9 cellular contexts compared by ENCODE assay signal in genomic region chr14:68937790-68938514, GRCh38. TPM values are rescaled to one million over a fixed set of nuclear protein-coding genes. Genes with fewer than 3 reads are reported as not detected.
A peak's percentile ranks its signal among the peaks of the same experiment; 100 is the strongest.
DNase-seq lines count a peak whose midpoint lies in the region; ATAC-seq and TF ChIP-seq lines count a peak whose summit lies in the region.
"Had no signal": no experiment of that assay in that cellular context is flagged by ENCODE, and none has a peak within 500 bp of the region (broad histone marks: within the 10 kb centered on the region; RNA-seq: fewer than 3 reads in every experiment).

No MANE protein-coding gene starts in this region.

- DNase-seq in ascending aorta (ENCODE audit: low spot score in 2 of 2) (peak in 1 of 2 donors; percentile 88), islet precursor cell (peak; percentile 77), NCI-H2171 (lab: John Stamatoyannopoulos, UW) (no peak), immature natural killer cell (no peak), NCI-H187 (lab: John Stamatoyannopoulos, UW) (no peak)

- H3K36me3 ChIP-seq in ascending aorta, result peaks cover 5 to 17% of the 10 kb centered on the region in 2 donors
- peaks cover 8 to 18% of the 10 kb centered on the region in 2 donors for H3K36me3 ChIP-seq in stomach smooth muscle (ENCODE audit: control insufficient read depth in 2 of 2, insufficient read depth in 2 of 2, low read length in 2 of 2)

- intact Hi-C loops in ascending aorta (cut with DNase I), result loop anchor here (2.0 kb wide), 2 partner anchors 13 to 41 kb away; partner anchors contain the start of gene ACTN1

- peak overlapping the region; percentile 93 for H3K27ac ChIP-seq in ascending aorta
- peak overlapping the region; percentile 97 for H3K27ac ChIP-seq in stomach smooth muscle (ENCODE audit: low read length)

- H3K4me1 Mint-ChIP-seq in immature natural killer cell, result peaks cover 0 to 1% of the 10 kb centered on the region in 2 donors

- H3K9me3 Mint-ChIP-seq in immature natural killer cell, result no peaks in the 10 kb centered on the region
- H3K9me3 Mint-ChIP-seq: activated T-helper 2 cell treated with anti-CD3 and anti-CD28 coated beads, Interferon-gamma antibody, Interleukin-2, Interleukin-4, amounts not matched to agents 10 μg/mL and 5 μg/mL and 100 μg/mL, durations not matched to agents 14 hours and 24 hours and 36 hours had no signal

- peak overlapping the region in 1 of 6 donors; percentile 26 for H3K27ac Mint-ChIP-seq in immature natural killer cell
- H3K27ac Mint-ChIP-seq: activated T-helper 2 cell treated with anti-CD3 and anti-CD28 coated beads, Interferon-gamma antibody, Interleukin-2, Interleukin-4, amounts not matched to agents 10 μg/mL and 5 μg/mL and 100 μg/mL, durations not matched to agents 14 hours and 24 hours and 36 hours had no signal

- H3K36me3 Mint-ChIP-seq in immature natural killer cell, result no peaks in the 10 kb centered on the region

- H3K4me3 ChIP-seq in ascending aorta (peak overlapping the region in 1 of 2 donors; percentile 47), stomach smooth muscle (ENCODE audit: low read length in 2 of 2) (peak overlapping the region; percentile 18 to 61)

- H3K27me3 ChIP-seq in ascending aorta, result no peaks in the 10 kb centered on the region
- H3K27me3 ChIP-seq in stomach smooth muscle (ENCODE audit: control insufficient read depth in 1 of 2, insufficient read depth in 2 of 2, low read length in 2 of 2), result no peaks in the 10 kb centered on the region

- peak overlapping the region; percentile 80 to 87 for H3K9ac ChIP-seq in stomach smooth muscle (ENCODE audit: low read length in 2 of 2)

- TF ChIP-seq CTCF in LNCAP (IDR thresholded peaks at IDR 0.05) (peak; percentile 53), ascending aorta (IDR thresholded peaks at IDR 0.05) (peak; percentile 11 to 47 (median 14))

- no peak overlapping the region for H3K4me3 Mint-ChIP-seq in immature natural killer cell

- H3K9me3 ChIP-seq in ascending aorta (no peaks in the 10 kb centered on the region), stomach smooth muscle (ENCODE audit: control insufficient read depth in 2 of 2, low read length in 2 of 2) (no peaks in the 10 kb centered on the region)

- peaks cover 0 to 5% (median 2%) of the 10 kb centered on the region in 3 donors for H3K27me3 Mint-ChIP-seq in immature natural killer cell (ENCODE audit: low read depth in 3 of 3)

- H3K4me1 ChIP-seq in ascending aorta, result peaks cover 45 to 95% of the 10 kb centered on the region in 2 donors
- H3K4me1 ChIP-seq in stomach smooth muscle (ENCODE audit: control insufficient read depth, insufficient read depth, low read length), result peaks cover 97% of the 10 kb centered on the region

- ATAC-seq in HG02763 (IDR thresholded peaks at IDR 0.05; ENCODE audit: unreplicated experiment), result no peak

RNA-seq across cellular contexts. Expression of gene ACTN1, which starts 41.1 kb away (rescaled TPM):
- total RNA-seq in ascending aorta, result 814 TPM
- 1 to 10 TPM; 5.2 to 9.7 (median 9.3) TPM for polyA plus RNA-seq in immature natural killer cell
